ENCODE assay signal across 17 cellular contexts in genomic region chr10:44193156-44193555, GRCh38.
A peak's percentile ranks its signal among the peaks of the same experiment; 100 is the strongest.
DNase-seq lines count a peak whose midpoint lies in the region; ATAC-seq, FAIRE-seq and TF ChIP-seq lines count a peak whose summit lies in the region.
"Had no signal": no experiment of that assay in that cellular context is flagged by ENCODE, and none has a peak within 500 bp of the region (broad histone marks: within the 10 kb centered on the region; RNA-seq: fewer than 3 reads in every experiment).

No MANE protein-coding gene starts in this region.

- FAIRE-seq in HepG2 (lab: Jason Lieb, UNC) = peak; percentile 47
- FAIRE-seq: GM12878, GM18507 had no signal

- TF ChIP-seq CTCF in HepG2 (CRISPR knock-in tag; IDR thresholded peaks at IDR 0.05) = no peak
- TF ChIP-seq CTCF in right lobe of liver (IDR thresholded peaks at IDR 0.05) = no peak
- TF ChIP-seq CTCF in esophagus muscularis mucosa (IDR thresholded peaks at IDR 0.05) = no peak
- TF ChIP-seq CTCF in neural progenitor cell (IDR thresholded peaks at IDR 0.05) = no peak
- no peak for TF ChIP-seq CTCF in CD14-positive monocyte (IDR thresholded peaks at IDR 0.05)
- no peak for TF ChIP-seq CTCF in uterus (IDR thresholded peaks at IDR 0.05)

- no peaks in the 10 kb centered on the region for H3K27me3 Mint-ChIP-seq in neural progenitor cell (ENCODE audit: insufficient read depth, low read depth)
- H3K27me3 Mint-ChIP-seq in CD14-positive monocyte (ENCODE audit: low read depth in 3 of 3) = peaks cover 2 to 4% (median 2%) of the 10 kb centered on the region in 3 donors
- H3K27me3 Mint-ChIP-seq: CD4-positive, CD25-positive, alpha-beta regulatory T cell had no signal

- TF ChIP-seq POLR2A in HepG2 (IDR thresholded peaks at IDR 0.05; ENCODE audit: insufficient read depth in 1 of 2, low read depth in 2 of 2, low read length in 2 of 2) (no peak), right lobe of liver (IDR thresholded peaks at IDR 0.05) (no peak), esophagus muscularis mucosa (IDR thresholded peaks at IDR 0.05; ENCODE audit: low read depth) (no peak), uterus (IDR thresholded peaks at IDR 0.05) (no peak)

- H4K20me1 ChIP-seq in HepG2 (ENCODE audit: insufficient read depth, low read length) (no peaks in the 10 kb centered on the region), neural progenitor cell (ENCODE audit: low read depth) (no peaks in the 10 kb centered on the region)
- H4K20me1 ChIP-seq: BLaER1 had no signal

- H3K36me3 Mint-ChIP-seq in neural progenitor cell (no peaks in the 10 kb centered on the region), CD14-positive monocyte (no peaks in the 10 kb centered on the region)
- H3K36me3 Mint-ChIP-seq: CD4-positive, CD25-positive, alpha-beta regulatory T cell had no signal

- H3K9me3 Mint-ChIP-seq in neural progenitor cell (peaks cover 4% of the 10 kb centered on the region), CD14-positive monocyte (peaks cover 0 to 7% (median 4%) of the 10 kb centered on the region in 7 donors)

- no TSS peak for BruUV-seq in HepG2 (replicated peaks; lab: Mats Ljungman, UMichigan)

- peaks cover 63% of the 10 kb centered on the region for H3K4me1 ChIP-seq in HepG2 (ENCODE audit: insufficient read depth, low read length)
- H3K4me1 ChIP-seq in right lobe of liver = peaks cover 0 to 15% (median 6%) of the 10 kb centered on the region in 4 donors
- peaks cover 11 to 27% (median 22%) of the 10 kb centered on the region in 4 donors for H3K4me1 ChIP-seq in esophagus muscularis mucosa
- H3K4me1 ChIP-seq in neural progenitor cell = no peaks in the 10 kb centered on the region
- peaks cover 0 to 11% of the 10 kb centered on the region in 2 donors for H3K4me1 ChIP-seq in uterus

- no peak overlapping the region for H3K4me3 ChIP-seq in HepG2 (replicated peaks in 1 of 3; ENCODE audit: insufficient read depth in 1 of 3, low read depth in 2 of 3, low read length in 3 of 3)
- no peak overlapping the region for H3K4me3 ChIP-seq in right lobe of liver
- H3K4me3 ChIP-seq in esophagus muscularis mucosa = no peak overlapping the region
- no peak overlapping the region for H3K4me3 ChIP-seq in neural progenitor cell
- no peak overlapping the region for H3K4me3 ChIP-seq in uterus
- H3K4me3 ChIP-seq: BLaER1, GM12878, GM23248 had no signal

- in situ Hi-C loops in HepG2 (cut with HindIII; ENCODE audit: extremely low pct_ligation_motif_present, low pct_unique_long_range_greater_than_20kb) = no loop called here

- POLR2A ChIA-PET in HepG2 (lab: Yijun Ruan, JAX) = interaction anchor here (0.8 to 1.2 kb wide), 5 partner anchors 9 to 45 kb away, joined by 3 read pairs; no protein-coding TSS in a partner anchor

- H3K27ac ChIP-seq in HepG2 (ENCODE audit: extremely low read length, insufficient read depth, low read length) (peak overlapping the region; percentile 11), right lobe of liver (no peak overlapping the region), esophagus muscularis mucosa (replicated peaks in 1 of 4) (no peak overlapping the region), neural progenitor cell (no peak overlapping the region), uterus (no peak overlapping the region)
- H3K27ac ChIP-seq: 22Rv1, BLaER1, GM23248 had no signal

- H3F3A ChIP-seq in neural progenitor cell (ENCODE audit: low read depth) = no peaks in the 10 kb centered on the region

- no peaks in the 10 kb centered on the region for H3K36me3 ChIP-seq in HepG2 (replicated peaks in 1 of 2; ENCODE audit: control insufficient read depth in 1 of 2, insufficient read depth in 2 of 2, low read length in 2 of 2)
- H3K36me3 ChIP-seq in right lobe of liver = no peaks in the 10 kb centered on the region
- no peaks in the 10 kb centered on the region for H3K36me3 ChIP-seq in esophagus muscularis mucosa
- no peaks in the 10 kb centered on the region for H3K36me3 ChIP-seq in neural progenitor cell
- H3K36me3 ChIP-seq in uterus = no peaks in the 10 kb centered on the region
- H3K36me3 ChIP-seq: BLaER1 had no signal

- H3K4me2 ChIP-seq in HepG2 (ENCODE audit: low read depth, low read length) = peak overlapping the region; percentile 80
- H3K4me2 ChIP-seq in neural progenitor cell = no peak overlapping the region
- H3K4me2 ChIP-seq: BLaER1 had no signal

- H3K9me3 ChIP-seq in HepG2 (ENCODE audit: low read length) = no peaks in the 10 kb centered on the region
- no peaks in the 10 kb centered on the region for H3K9me3 ChIP-seq in right lobe of liver
- H3K9me3 ChIP-seq in esophagus muscularis mucosa = no peaks in the 10 kb centered on the region
- no peaks in the 10 kb centered on the region for H3K9me3 ChIP-seq in neural progenitor cell (ENCODE audit: low read depth)
- no peaks in the 10 kb centered on the region for H3K9me3 ChIP-seq in uterus

- ATAC-seq in HepG2 = peak; percentile 6; the same call in 1 of the 3 replicates
- ATAC-seq in right lobe of liver = no peak
- ATAC-seq: GM12878 had no signal

- H2AFZ ChIP-seq in HepG2 (ENCODE audit: low read length) (no peak overlapping the region), neural progenitor cell (replicated peaks) (peak overlapping the region; percentile 63)
- H2AFZ ChIP-seq: GM23248 had no signal

- no peak overlapping the region for H3K27ac Mint-ChIP-seq in neural progenitor cell
- H3K27ac Mint-ChIP-seq in CD14-positive monocyte = no peak overlapping the region

- TF ChIP-seq EP300 in HepG2 (IDR thresholded peaks at IDR 0.05; ENCODE audit: low read depth in 2 of 2, low read length in 2 of 2) (no peak), HepG2 (CRISPR knock-in tag; IDR thresholded peaks at IDR 0.05; ENCODE audit: borderline replicate concordance) (no peak), esophagus muscularis mucosa (IDR thresholded peaks at IDR 0.05) (no peak)

- CTCF ChIA-PET in HepG2 (lab: Yijun Ruan, JAX; ENCODE audit: low intra/inter-chr PET ratio, low total read pairs) = no interaction called here

- H3K4me1 Mint-ChIP-seq in neural progenitor cell (peaks cover 20% of the 10 kb centered on the region), CD14-positive monocyte (no peaks in the 10 kb centered on the region)
- H3K4me1 Mint-ChIP-seq: CD4-positive, CD25-positive, alpha-beta regulatory T cell had no signal

- H3K9ac ChIP-seq in HepG2 (ENCODE audit: insufficient read depth, low read depth, low read length) (no peak overlapping the region), neural progenitor cell (no peak overlapping the region)
- H3K9ac ChIP-seq: BLaER1, GM23248 had no signal

- DNase-seq in HepG2 (ENCODE audit: low spot score) (no peak), right lobe of liver (no peak), esophagus muscularis mucosa (ENCODE audit: extremely low spot score) (peak; percentile 42), neural progenitor cell (ENCODE audit: low spot score) (no peak), SIG-M5 (lab: John Stamatoyannopoulos, UW) (no peak), CD14-positive monocyte (ENCODE audit: low spot score) (no peak), A172 (ENCODE audit: low spot score) (no peak), uterus (no peak)
- DNase-seq: AML-193; CD4-positive, CD25-positive, alpha-beta regulatory T cell; DMS53; GM23248; H7 had no signal

- H3K4me3 Mint-ChIP-seq in neural progenitor cell (no peak overlapping the region), CD14-positive monocyte (no peak overlapping the region)
- H3K4me3 Mint-ChIP-seq: CD4-positive, CD25-positive, alpha-beta regulatory T cell had no signal

- TF ChIP-seq RAD21 in HepG2 (CRISPR knock-in tag; IDR thresholded peaks at IDR 0.05) = no peak

- H3K27me3 ChIP-seq in HepG2 (ENCODE audit: control insufficient read depth in 1 of 2, insufficient read depth in 2 of 2, low read length in 2 of 2) (no peaks in the 10 kb centered on the region), right lobe of liver (no peaks in the 10 kb centered on the region), esophagus muscularis mucosa (no peaks in the 10 kb centered on the region), neural progenitor cell (no peaks in the 10 kb centered on the region), uterus (no peaks in the 10 kb centered on the region)
- H3K27me3 ChIP-seq: BLaER1 had no signal

- 19% methylated on average over 3 of the region's 3 CpGs for WGBS in HepG2 (ENCODE audit: low lambda C conversion rate)
- WGBS in right lobe of liver (ENCODE audit: insufficient coverage, low coverage, low lambda C conversion rate, missing lambda C conversion rate) = 71% methylated on average over 3 of the region's 3 CpGs
- 66% methylated on average over 3 of the region's 3 CpGs for WGBS in esophagus muscularis mucosa

- H3K79me2 ChIP-seq in HepG2 (ENCODE audit: insufficient read depth, low read length) (no peaks in the 10 kb centered on the region), neural progenitor cell (ENCODE audit: low read depth) (no peaks in the 10 kb centered on the region)

- intact Hi-C loops in HepG2 (cut with micrococcal nuclease; ENCODE audit: unreplicated experiment) (no loop called here), right lobe of liver (cut with DNase I) (no loop called here), esophagus muscularis mucosa (cut with DNase I) (no loop called here), CD14-positive monocyte (cut with micrococcal nuclease) (no loop called here), uterus (cut with DNase I; ENCODE audit: low total_unique reads) (no loop called here)

TF ChIP-seq in HepG2, 621 proteins besides CTCF, POLR2A, EP300 and RAD21 (continues in another document):
- TF ChIP-seq ZNF484 (CRISPR knock-in tag; IDR thresholded peaks at IDR 0.05; ENCODE audit: borderline replicate concordance, low read depth) (no peak), ZSCAN22 (CRISPR knock-in tag; IDR thresholded peaks at IDR 0.05) (no peak), BRF2 (CRISPR knock-in tag; IDR thresholded peaks at IDR 0.05) (no peak), ZFX (CRISPR knock-in tag; IDR thresholded peaks at IDR 0.05; ENCODE audit: low read depth) (0 out of 2 replicates have a peak, but pooled peaks have one; percentile 0), ZMAT3 (CRISPR knock-in tag; conservative IDR thresholded peaks at IDR 0.05) (0 out of 2 replicates have a peak, but pooled peaks have one; percentile 35), ZNF850 (CRISPR knock-in tag; conservative IDR thresholded peaks at IDR 0.05) (0 out of 2 replicates have a peak, but pooled peaks have one; percentile 36)
